ENCODE assay signal across 1 cellular context in the genomic region with DNA sequence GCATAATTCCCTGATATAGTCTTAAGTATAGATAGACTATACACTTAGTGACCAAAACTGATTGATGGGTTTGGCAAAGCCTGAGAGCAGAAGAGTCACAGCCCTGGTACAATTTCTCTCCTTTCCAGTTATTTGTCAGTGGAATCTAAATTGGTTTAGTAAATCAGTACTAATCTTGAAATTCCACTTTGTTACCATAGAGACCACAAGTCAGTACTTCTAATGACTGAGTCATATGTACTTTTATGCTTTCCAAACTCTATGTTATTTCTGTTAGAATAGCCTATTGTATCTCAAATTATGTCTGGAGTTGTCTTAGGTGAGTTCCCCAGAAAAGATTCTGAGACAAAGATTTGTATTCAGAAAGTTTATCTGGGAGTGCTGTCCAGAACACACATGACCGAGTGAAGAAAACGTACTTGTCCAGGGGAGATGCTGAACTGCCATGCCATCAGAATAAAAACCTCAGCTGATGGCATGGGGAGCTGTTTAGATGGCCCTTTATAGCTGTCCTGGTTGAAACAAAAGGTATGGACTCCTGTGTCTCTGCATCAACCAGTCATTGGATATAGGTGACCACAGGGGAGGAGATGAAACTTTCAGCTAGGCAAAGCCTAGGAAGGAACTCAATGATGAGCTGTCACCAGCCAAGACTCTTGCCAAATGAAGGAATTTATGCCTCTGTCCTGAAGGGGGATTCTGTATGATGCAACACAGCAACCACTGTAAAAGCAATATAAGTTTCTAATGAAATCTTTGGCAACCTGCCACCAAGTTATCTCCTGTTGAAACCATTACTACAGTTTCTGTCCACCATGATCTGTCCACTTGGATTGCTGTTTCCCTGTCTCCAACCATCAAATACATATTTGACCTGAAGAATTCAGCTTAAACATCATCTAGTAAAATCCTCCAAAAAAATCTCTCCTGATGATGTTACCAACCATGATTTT.
TF ChIP-seq lines count a peak whose summit lies in the region.

No MANE protein-coding gene starts in this region.

TF ChIP-seq in K562, 482 proteins besides CTCF, POLR2A, EP300 and RAD21 (continued from another document):
- TF ChIP-seq, protein P1, sequence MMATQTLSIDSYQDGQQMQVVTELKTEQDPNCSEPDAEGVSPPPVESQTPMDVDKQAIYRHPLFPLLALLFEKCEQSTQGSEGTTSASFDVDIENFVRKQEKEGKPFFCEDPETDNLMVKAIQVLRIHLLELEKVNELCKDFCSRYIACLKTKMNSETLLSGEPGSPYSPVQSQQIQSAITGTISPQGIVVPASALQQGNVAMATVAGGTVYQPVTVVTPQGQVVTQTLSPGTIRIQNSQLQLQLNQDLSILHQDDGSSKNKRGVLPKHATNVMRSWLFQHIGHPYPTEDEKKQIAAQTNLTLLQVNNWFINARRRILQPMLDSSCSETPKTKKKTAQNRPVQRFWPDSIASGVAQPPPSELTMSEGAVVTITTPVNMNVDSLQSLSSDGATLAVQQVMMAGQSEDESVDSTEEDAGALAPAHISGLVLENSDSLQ (IDR thresholded peaks at IDR 0.05), result peak; percentile 18; the same call in 1 of the 2 replicates
- TF ChIP-seq SRSF7 (optimal IDR thresholded peaks at IDR 0.05; ENCODE audit: low read depth, low read length) (no peak), NFIC (IDR thresholded peaks at IDR 0.05) (peak; percentile 66; the same call in 1 of the 2 replicates), MLX (CRISPR knock-in tag; conservative IDR thresholded peaks at IDR 0.05) (no peak), NFIX (CRISPR knock-in tag; IDR thresholded peaks at IDR 0.05; ENCODE audit: low read depth) (0 out of 2 replicates have a peak, but pooled peaks have one; percentile 16), ZFX (CRISPR knock-in tag; IDR thresholded peaks at IDR 0.05) (no peak), FIP1L1 (IDR thresholded peaks at IDR 0.05; ENCODE audit: low read depth, low read length, poor library complexity, severe bottlenecking) (no peak)
- TF ChIP-seq, protein P2, sequence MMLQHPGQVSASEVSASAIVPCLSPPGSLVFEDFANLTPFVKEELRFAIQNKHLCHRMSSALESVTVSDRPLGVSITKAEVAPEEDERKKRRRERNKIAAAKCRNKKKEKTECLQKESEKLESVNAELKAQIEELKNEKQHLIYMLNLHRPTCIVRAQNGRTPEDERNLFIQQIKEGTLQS (IDR thresholded peaks at IDR 0.05), result peak; percentile 50; the same call in 1 of the 2 replicates
- TF ChIP-seq, protein P2 (CRISPR knock-in tag; conservative IDR thresholded peaks at IDR 0.05), result no peak
- TF ChIP-seq, protein P3, sequence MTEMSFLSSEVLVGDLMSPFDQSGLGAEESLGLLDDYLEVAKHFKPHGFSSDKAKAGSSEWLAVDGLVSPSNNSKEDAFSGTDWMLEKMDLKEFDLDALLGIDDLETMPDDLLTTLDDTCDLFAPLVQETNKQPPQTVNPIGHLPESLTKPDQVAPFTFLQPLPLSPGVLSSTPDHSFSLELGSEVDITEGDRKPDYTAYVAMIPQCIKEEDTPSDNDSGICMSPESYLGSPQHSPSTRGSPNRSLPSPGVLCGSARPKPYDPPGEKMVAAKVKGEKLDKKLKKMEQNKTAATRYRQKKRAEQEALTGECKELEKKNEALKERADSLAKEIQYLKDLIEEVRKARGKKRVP (CRISPR knock-in tag; IDR thresholded peaks at IDR 0.05), result 0 out of 2 replicates have a peak, but pooled peaks have one; percentile 53
TF ChIP-seq in K562: peak in this region for 6.
